In the genomic region with DNA sequence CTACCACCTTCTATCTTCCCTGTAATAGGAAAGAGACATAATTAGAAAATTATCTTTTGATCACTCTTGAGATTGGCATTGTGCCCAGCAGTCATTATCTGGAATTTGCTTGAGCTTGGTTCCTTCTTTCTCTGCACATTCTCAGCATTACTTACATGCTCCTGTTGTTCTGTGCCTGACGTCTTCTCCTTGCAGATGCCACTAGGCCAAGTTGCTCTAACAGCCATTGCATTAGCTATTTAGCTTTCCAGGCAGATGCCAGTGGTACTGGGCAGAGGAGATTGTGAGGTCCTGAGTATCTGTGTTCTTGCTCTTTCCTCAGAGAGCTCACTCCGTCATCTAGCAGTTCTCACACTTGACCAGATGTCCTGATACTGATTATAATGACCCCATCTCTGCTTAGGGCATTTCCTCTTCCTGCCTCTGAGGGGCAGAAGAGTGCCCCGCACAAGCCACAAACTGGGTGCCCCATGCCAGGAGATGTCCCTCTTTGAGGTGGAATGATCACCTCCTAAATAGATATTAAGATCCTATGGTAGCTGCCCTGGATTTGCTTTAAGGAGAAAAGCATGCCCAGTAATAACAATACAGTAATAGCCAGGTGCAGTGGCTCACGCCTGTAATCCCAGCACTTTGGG, we compare ENCODE assay signal across 6 cellular contexts. TPM values are rescaled to one million over a fixed set of nuclear protein-coding genes. Genes with fewer than 3 reads are reported as not detected.
DNase-seq lines count a peak whose midpoint lies in the region; ATAC-seq, FAIRE-seq and TF ChIP-seq lines count a peak whose summit lies in the region.

No MANE protein-coding gene starts in this region.

- H2AFZ ChIP-seq in HepG2 (ENCODE audit: low read length), result no peak overlapping the region

- H3K4me3 ChIP-seq in HepG2 (replicated peaks in 1 of 3; ENCODE audit: insufficient read depth in 1 of 3, low read depth in 2 of 3, low read length in 3 of 3), result no peak overlapping the region

- no peaks in the 10 kb centered on the region for H3K9me3 ChIP-seq in HepG2 (ENCODE audit: low read length)

- peaks cover 43 to 77% of the 10 kb centered on the region in 2 experiments for H3K36me3 ChIP-seq in HepG2 (replicated peaks in 1 of 2; ENCODE audit: control insufficient read depth in 1 of 2, insufficient read depth in 2 of 2, low read length in 2 of 2)

- TF ChIP-seq RAD21 in HepG2 (CRISPR knock-in tag; IDR thresholded peaks at IDR 0.05), result peak; percentile 66; the same call in 1 of the 2 replicates

- BruUV-seq in HepG2 (replicated peaks; lab: Mats Ljungman, UMichigan), result no TSS peak

- no peaks in the 10 kb centered on the region for H3K79me2 ChIP-seq in HepG2 (ENCODE audit: insufficient read depth, low read length)

- CTCF ChIA-PET in HepG2 (lab: Yijun Ruan, JAX; ENCODE audit: low intra/inter-chr PET ratio, low total read pairs), result no interaction called here

- FAIRE-seq in GM12891 (lab: Jason Lieb, UNC) (peak; percentile 16), HepG2 (lab: Jason Lieb, UNC) (peak; percentile 48)

- peak; percentile 70 for TF ChIP-seq CTCF in HepG2 (CRISPR knock-in tag; IDR thresholded peaks at IDR 0.05)

- no peak for TF ChIP-seq POLR2A in GM12891 (IDR thresholded peaks at IDR 0.05; ENCODE audit: low read depth, low read length)
- TF ChIP-seq POLR2A in HepG2 (IDR thresholded peaks at IDR 0.05; ENCODE audit: insufficient read depth in 1 of 2, low read depth in 2 of 2, low read length in 2 of 2), result no peak

- H3K27me3 ChIP-seq in HepG2 (ENCODE audit: control insufficient read depth in 1 of 2, insufficient read depth in 2 of 2, low read length in 2 of 2), result no peaks in the 10 kb centered on the region

- H3K4me1 ChIP-seq in HepG2 (ENCODE audit: insufficient read depth, low read length), result peaks cover 9% of the 10 kb centered on the region

- 95% methylated on average over 4 of the region's 4 CpGs for WGBS in HepG2 (ENCODE audit: low lambda C conversion rate)

- DNase-seq in GM12891 (ENCODE audit: insufficient read length, low spot score), result no peak
- peak; percentile 18 for DNase-seq in SKM-1 (lab: John Stamatoyannopoulos, UW; ENCODE audit: unreplicated experiment)
- DNase-seq in HepG2 (ENCODE audit: low spot score), result peak; percentile 23
- no peak for DNase-seq in NCI-H2081 (lab: John Stamatoyannopoulos, UW)

- POLR2A ChIA-PET in HepG2 (lab: Yijun Ruan, JAX), result no interaction called here

- ATAC-seq in HepG2 (peak; percentile 74), GM19324 (IDR thresholded peaks at IDR 0.05; ENCODE audit: low FRiP score, unreplicated experiment) (no peak), HG02678 (IDR thresholded peaks at IDR 0.05; ENCODE audit: unreplicated experiment) (no peak)

- in situ Hi-C loops in HepG2 (cut with HindIII; ENCODE audit: extremely low pct_ligation_motif_present, low pct_unique_long_range_greater_than_20kb), result no loop called here

- H3K27ac ChIP-seq in HepG2 (ENCODE audit: extremely low read length, insufficient read depth, low read length), result no peak overlapping the region

- H4K20me1 ChIP-seq in HepG2 (ENCODE audit: insufficient read depth, low read length), result no peaks in the 10 kb centered on the region

- intact Hi-C loops in HepG2 (cut with micrococcal nuclease; ENCODE audit: unreplicated experiment), result loop anchor here (5.0 kb wide), 1 partner anchor 48 kb away; a partner anchor contains a TSS

- no peak overlapping the region for H3K4me2 ChIP-seq in HepG2 (ENCODE audit: low read depth, low read length)

- H3K9ac ChIP-seq in HepG2 (ENCODE audit: insufficient read depth, low read depth, low read length), result no peak overlapping the region

- TF ChIP-seq EP300 in HepG2 (IDR thresholded peaks at IDR 0.05; ENCODE audit: low read depth in 2 of 2, low read length in 2 of 2), result no peak
- TF ChIP-seq EP300 in HepG2 (CRISPR knock-in tag; IDR thresholded peaks at IDR 0.05; ENCODE audit: borderline replicate concordance), result no peak

RNA-seq across cellular contexts. Expression of a gene that starts 30.7 kb away (rescaled TPM):
- polyA plus RNA-seq in GM12891 (2012; ENCODE audit: low read depth, missing spikeins), result 18.2 TPM
- 18.6 and 22.4 TPM in 2 replicates for total RNA-seq in HepG2 (2016; rRNA removed; fragmentation: Illumina TruSeq; extraction: Trizol)
- total RNA-seq in HepG2 (2016; cell fraction: cytosol; rRNA removed; fragmentation: Illumina TruSeq; extraction: Trizol; ENCODE audit: low read depth), result 2.2 and 2.6 TPM in 2 replicates
- total RNA-seq in HepG2 (2016; cell fraction: insoluble cytoplasmic fraction; rRNA removed; fragmentation: Illumina TruSeq; extraction: Trizol), result 17.2 and 17.3 TPM in 2 replicates
- 7.4 and 7.6 TPM in 2 replicates for total RNA-seq in HepG2 (2016; cell fraction: membrane; rRNA removed; fragmentation: Illumina TruSeq; extraction: Trizol)
- total RNA-seq in HepG2 (2016; cell fraction: nucleus; rRNA removed; fragmentation: Illumina TruSeq; extraction: Trizol), result 19.5 and 19.8 TPM in 2 replicates
- polyA plus RNA-seq in HepG2 (2011; rRNA removed), result 30.3 and 30.7 TPM in 2 replicates
- 11.4 and 13.8 TPM in 2 replicates for polyA plus RNA-seq in HepG2 (2011; cell fraction: cytosol; rRNA removed)
- 35.4 and 37.1 TPM in 2 replicates for polyA plus RNA-seq in HepG2 (2011; cell fraction: nucleus; rRNA removed)
- polyA plus RNA-seq in HepG2 (2012), result 17.6 and 26.9 TPM in 2 replicates
- polyA plus RNA-seq in HepG2 (2016; cell fraction: cytosol; fragmentation: Illumina TruSeq; extraction: Trizol; ENCODE audit: low read depth), result 1.6 and 1.9 TPM in 2 replicates
- polyA plus RNA-seq in HepG2 (2016; cell fraction: insoluble cytoplasmic fraction; fragmentation: Illumina TruSeq; extraction: Trizol; ENCODE audit: low read depth), result 20.3 and 30.3 TPM in 2 replicates
- 5.0 and 6.0 TPM in 2 replicates for polyA plus RNA-seq in HepG2 (2016; cell fraction: membrane; fragmentation: Illumina TruSeq; extraction: Trizol; ENCODE audit: low read depth)
- polyA plus RNA-seq in HepG2 (2016; cell fraction: nucleus; fragmentation: Illumina TruSeq; extraction: Trizol; ENCODE audit: insufficient read depth, low read depth), result 34.1 and 41.6 TPM in 2 replicates
- 57.4 and 70.9 TPM in 2 replicates for polyA minus RNA-seq in HepG2 (2011; rRNA and poly(A)+ RNA removed; ENCODE audit: low replicate concordance)
- 31.2 and 36.9 TPM in 2 replicates for polyA minus RNA-seq in HepG2 (2011; cell fraction: cytosol; rRNA and poly(A)+ RNA removed)
- polyA minus RNA-seq in HepG2 (2011; cell fraction: nucleus; rRNA and poly(A)+ RNA removed), result 17.0 and 22.0 TPM in 2 replicates

RNA-seq across cellular contexts. Expression of a gene that starts 31.1 kb away (rescaled TPM):
- polyA plus RNA-seq in GM12891 (2012; ENCODE audit: low read depth, missing spikeins), result 7.8 TPM
- total RNA-seq in HepG2 (2016; rRNA removed; fragmentation: Illumina TruSeq; extraction: Trizol), result 8.3 and 12.5 TPM in 2 replicates
- total RNA-seq in HepG2 (2016; cell fraction: cytosol; rRNA removed; fragmentation: Illumina TruSeq; extraction: Trizol; ENCODE audit: low read depth), result 12.1 and 12.2 TPM in 2 replicates
- total RNA-seq in HepG2 (2016; cell fraction: insoluble cytoplasmic fraction; rRNA removed; fragmentation: Illumina TruSeq; extraction: Trizol), result 6.9 and 11.8 TPM in 2 replicates
- 4.8 TPM in 2 replicates for total RNA-seq in HepG2 (2016; cell fraction: membrane; rRNA removed; fragmentation: Illumina TruSeq; extraction: Trizol)
- total RNA-seq in HepG2 (2016; cell fraction: nucleus; rRNA removed; fragmentation: Illumina TruSeq; extraction: Trizol), result 12.2 and 12.7 TPM in 2 replicates
- polyA plus RNA-seq in HepG2 (2011; rRNA removed), result 11.2 and 15.6 TPM in 2 replicates
- 7.2 and 10.7 TPM in 2 replicates for polyA plus RNA-seq in HepG2 (2011; cell fraction: cytosol; rRNA removed)
- polyA plus RNA-seq in HepG2 (2011; cell fraction: nucleus; rRNA removed), result 29.5 and 29.9 TPM in 2 replicates
- 7.6 and 9.9 TPM in 2 replicates for polyA plus RNA-seq in HepG2 (2012)
- 1.7 and 2.3 TPM in 2 replicates for polyA plus RNA-seq in HepG2 (2016; cell fraction: cytosol; fragmentation: Illumina TruSeq; extraction: Trizol; ENCODE audit: low read depth)
- polyA plus RNA-seq in HepG2 (2016; cell fraction: insoluble cytoplasmic fraction; fragmentation: Illumina TruSeq; extraction: Trizol; ENCODE audit: low read depth), result 8.7 and 9.3 TPM in 2 replicates
- 3.3 and 3.7 TPM in 2 replicates for polyA plus RNA-seq in HepG2 (2016; cell fraction: membrane; fragmentation: Illumina TruSeq; extraction: Trizol; ENCODE audit: low read depth)
- 27.1 and 29.0 TPM in 2 replicates for polyA plus RNA-seq in HepG2 (2016; cell fraction: nucleus; fragmentation: Illumina TruSeq; extraction: Trizol; ENCODE audit: insufficient read depth, low read depth)
- polyA minus RNA-seq in HepG2 (2011; rRNA and poly(A)+ RNA removed; ENCODE audit: low replicate concordance), result 15.2 and 22.6 TPM in 2 replicates
- 6.3 and 9.7 TPM in 2 replicates for polyA minus RNA-seq in HepG2 (2011; cell fraction: cytosol; rRNA and poly(A)+ RNA removed)
- 16.9 and 17.4 TPM in 2 replicates for polyA minus RNA-seq in HepG2 (2011; cell fraction: nucleus; rRNA and poly(A)+ RNA removed)

RNA-seq across cellular contexts. Expression of a gene that starts 49.3 kb away (rescaled TPM):
- not detected for polyA plus RNA-seq in GM12891 (2012; ENCODE audit: low read depth, missing spikeins)
- total RNA-seq in HepG2 (2016; rRNA removed; fragmentation: Illumina TruSeq; extraction: Trizol), result 110 and 330 TPM in 2 replicates
- 32.5 and 33.6 TPM in 2 replicates for total RNA-seq in HepG2 (2016; cell fraction: cytosol; rRNA removed; fragmentation: Illumina TruSeq; extraction: Trizol; ENCODE audit: low read depth)
- total RNA-seq in HepG2 (2016; cell fraction: insoluble cytoplasmic fraction; rRNA removed; fragmentation: Illumina TruSeq; extraction: Trizol), result 93.3 and 344 TPM in 2 replicates
- total RNA-seq in HepG2 (2016; cell fraction: membrane; rRNA removed; fragmentation: Illumina TruSeq; extraction: Trizol), result 41.4 and 43.0 TPM in 2 replicates
- 288 and 346 TPM in 2 replicates for total RNA-seq in HepG2 (2016; cell fraction: nucleus; rRNA removed; fragmentation: Illumina TruSeq; extraction: Trizol)
- polyA plus RNA-seq in HepG2 (2011; rRNA removed), result 801 and 1,074 TPM in 2 replicates
- polyA plus RNA-seq in HepG2 (2011; cell fraction: cytosol; rRNA removed), result 955 and 1,075 TPM in 2 replicates
- polyA plus RNA-seq in HepG2 (2011; cell fraction: nucleus; rRNA removed), result 1,042 and 1,045 TPM in 2 replicates
- 447 and 558 TPM in 2 replicates for polyA plus RNA-seq in HepG2 (2012)
- 25.3 and 27.2 TPM in 2 replicates for polyA plus RNA-seq in HepG2 (2016; cell fraction: cytosol; fragmentation: Illumina TruSeq; extraction: Trizol; ENCODE audit: low read depth)
- polyA plus RNA-seq in HepG2 (2016; cell fraction: insoluble cytoplasmic fraction; fragmentation: Illumina TruSeq; extraction: Trizol; ENCODE audit: low read depth), result 93.3 and 115 TPM in 2 replicates
- polyA plus RNA-seq in HepG2 (2016; cell fraction: membrane; fragmentation: Illumina TruSeq; extraction: Trizol; ENCODE audit: low read depth), result 30.7 and 34.2 TPM in 2 replicates
- 450 and 474 TPM in 2 replicates for polyA plus RNA-seq in HepG2 (2016; cell fraction: nucleus; fragmentation: Illumina TruSeq; extraction: Trizol; ENCODE audit: insufficient read depth, low read depth)
- 0.51 and 1,039 TPM in 2 replicates for polyA minus RNA-seq in HepG2 (2011; rRNA and poly(A)+ RNA removed; ENCODE audit: low replicate concordance)
- polyA minus RNA-seq in HepG2 (2011; cell fraction: cytosol; rRNA and poly(A)+ RNA removed), result 289 and 363 TPM in 2 replicates
- 449 and 482 TPM in 2 replicates for polyA minus RNA-seq in HepG2 (2011; cell fraction: nucleus; rRNA and poly(A)+ RNA removed)

RNA-seq across cellular contexts. Expression of a gene that starts 52.4 kb away (rescaled TPM):
- polyA plus RNA-seq in GM12891 (2012; ENCODE audit: low read depth, missing spikeins), result 23.3 TPM
- 55.0 and 61.8 TPM in 2 replicates for total RNA-seq in HepG2 (2016; rRNA removed; fragmentation: Illumina TruSeq; extraction: Trizol)
- 13.7 and 14.5 TPM in 2 replicates for total RNA-seq in HepG2 (2016; cell fraction: cytosol; rRNA removed; fragmentation: Illumina TruSeq; extraction: Trizol; ENCODE audit: low read depth)
- 58.5 and 64.2 TPM in 2 replicates for total RNA-seq in HepG2 (2016; cell fraction: insoluble cytoplasmic fraction; rRNA removed; fragmentation: Illumina TruSeq; extraction: Trizol)
- total RNA-seq in HepG2 (2016; cell fraction: membrane; rRNA removed; fragmentation: Illumina TruSeq; extraction: Trizol), result 46.2 and 49.5 TPM in 2 replicates
- 30.0 and 38.4 TPM in 2 replicates for total RNA-seq in HepG2 (2016; cell fraction: nucleus; rRNA removed; fragmentation: Illumina TruSeq; extraction: Trizol)
- polyA plus RNA-seq in HepG2 (2011; rRNA removed), result 76.3 and 77.3 TPM in 2 replicates
- 56.1 and 62.7 TPM in 2 replicates for polyA plus RNA-seq in HepG2 (2011; cell fraction: cytosol; rRNA removed)
- 84.0 and 100 TPM in 2 replicates for polyA plus RNA-seq in HepG2 (2011; cell fraction: nucleus; rRNA removed)
- polyA plus RNA-seq in HepG2 (2012), result 38.3 and 43.7 TPM in 2 replicates
- 10.8 and 11.5 TPM in 2 replicates for polyA plus RNA-seq in HepG2 (2016; cell fraction: cytosol; fragmentation: Illumina TruSeq; extraction: Trizol; ENCODE audit: low read depth)
- polyA plus RNA-seq in HepG2 (2016; cell fraction: insoluble cytoplasmic fraction; fragmentation: Illumina TruSeq; extraction: Trizol; ENCODE audit: low read depth), result 62.7 and 66.3 TPM in 2 replicates
- 31.9 and 39.2 TPM in 2 replicates for polyA plus RNA-seq in HepG2 (2016; cell fraction: membrane; fragmentation: Illumina TruSeq; extraction: Trizol; ENCODE audit: low read depth)
- 48.8 and 53.2 TPM in 2 replicates for polyA plus RNA-seq in HepG2 (2016; cell fraction: nucleus; fragmentation: Illumina TruSeq; extraction: Trizol; ENCODE audit: insufficient read depth, low read depth)
- 156 and 179 TPM in 2 replicates for polyA minus RNA-seq in HepG2 (2011; rRNA and poly(A)+ RNA removed; ENCODE audit: low replicate concordance)
- polyA minus RNA-seq in HepG2 (2011; cell fraction: cytosol; rRNA and poly(A)+ RNA removed), result 39.7 and 48.5 TPM in 2 replicates
- 55.7 and 65.5 TPM in 2 replicates for polyA minus RNA-seq in HepG2 (2011; cell fraction: nucleus; rRNA and poly(A)+ RNA removed)

RNA-seq across cellular contexts. Expression of a gene that starts 52.7 kb away (rescaled TPM):
- polyA plus RNA-seq in GM12891 (2012; ENCODE audit: low read depth, missing spikeins), result 2.4 TPM
- total RNA-seq in HepG2 (2016; rRNA removed; fragmentation: Illumina TruSeq; extraction: Trizol), result 4.8 and 6.9 TPM in 2 replicates
- total RNA-seq in HepG2 (2016; cell fraction: cytosol; rRNA removed; fragmentation: Illumina TruSeq; extraction: Trizol; ENCODE audit: low read depth), result 1.5 and 2.1 TPM in 2 replicates
- 4.6 and 6.5 TPM in 2 replicates for total RNA-seq in HepG2 (2016; cell fraction: insoluble cytoplasmic fraction; rRNA removed; fragmentation: Illumina TruSeq; extraction: Trizol)
- total RNA-seq in HepG2 (2016; cell fraction: membrane; rRNA removed; fragmentation: Illumina TruSeq; extraction: Trizol), result 4.0 and 4.8 TPM in 2 replicates
- total RNA-seq in HepG2 (2016; cell fraction: nucleus; rRNA removed; fragmentation: Illumina TruSeq; extraction: Trizol), result 1.5 and 3.2 TPM in 2 replicates
- 2.5 and 3.0 TPM in 2 replicates for polyA plus RNA-seq in HepG2 (2011; rRNA removed)
- polyA plus RNA-seq in HepG2 (2011; cell fraction: cytosol; rRNA removed), result 1.7 and 2.6 TPM in 2 replicates
- polyA plus RNA-seq in HepG2 (2011; cell fraction: nucleus; rRNA removed), result 2.5 and 3.5 TPM in 2 replicates
- 2.4 and 2.6 TPM in 2 replicates for polyA plus RNA-seq in HepG2 (2012)
- 0.31 and 0.55 TPM in 2 replicates for polyA plus RNA-seq in HepG2 (2016; cell fraction: cytosol; fragmentation: Illumina TruSeq; extraction: Trizol; ENCODE audit: low read depth)
- 4.2 and 4.6 TPM in 2 replicates for polyA plus RNA-seq in HepG2 (2016; cell fraction: insoluble cytoplasmic fraction; fragmentation: Illumina TruSeq; extraction: Trizol; ENCODE audit: low read depth)
- 1.1 and 1.2 TPM in 2 replicates for polyA plus RNA-seq in HepG2 (2016; cell fraction: membrane; fragmentation: Illumina TruSeq; extraction: Trizol; ENCODE audit: low read depth)
- polyA plus RNA-seq in HepG2 (2016; cell fraction: nucleus; fragmentation: Illumina TruSeq; extraction: Trizol; ENCODE audit: insufficient read depth, low read depth), result 1.9 and 3.3 TPM in 2 replicates
- 4.5 and 8.3 TPM in 2 replicates for polyA minus RNA-seq in HepG2 (2011; rRNA and poly(A)+ RNA removed; ENCODE audit: low replicate concordance)
- 2.2 TPM in 2 replicates for polyA minus RNA-seq in HepG2 (2011; cell fraction: cytosol; rRNA and poly(A)+ RNA removed)
- polyA minus RNA-seq in HepG2 (2011; cell fraction: nucleus; rRNA and poly(A)+ RNA removed), result 2.2 and 4.4 TPM in 2 replicates

Comparison
In these comparisons a context has a peak if more than half of its experiments do, and no peak if none do; other contexts are left out.
1. DNase-seq: peak in SKM-1 (single experiment) and HepG2 (single experiment); none in GM12891 (single experiment) and NCI-H2081 (0 of 2).